In the genomic region with DNA sequence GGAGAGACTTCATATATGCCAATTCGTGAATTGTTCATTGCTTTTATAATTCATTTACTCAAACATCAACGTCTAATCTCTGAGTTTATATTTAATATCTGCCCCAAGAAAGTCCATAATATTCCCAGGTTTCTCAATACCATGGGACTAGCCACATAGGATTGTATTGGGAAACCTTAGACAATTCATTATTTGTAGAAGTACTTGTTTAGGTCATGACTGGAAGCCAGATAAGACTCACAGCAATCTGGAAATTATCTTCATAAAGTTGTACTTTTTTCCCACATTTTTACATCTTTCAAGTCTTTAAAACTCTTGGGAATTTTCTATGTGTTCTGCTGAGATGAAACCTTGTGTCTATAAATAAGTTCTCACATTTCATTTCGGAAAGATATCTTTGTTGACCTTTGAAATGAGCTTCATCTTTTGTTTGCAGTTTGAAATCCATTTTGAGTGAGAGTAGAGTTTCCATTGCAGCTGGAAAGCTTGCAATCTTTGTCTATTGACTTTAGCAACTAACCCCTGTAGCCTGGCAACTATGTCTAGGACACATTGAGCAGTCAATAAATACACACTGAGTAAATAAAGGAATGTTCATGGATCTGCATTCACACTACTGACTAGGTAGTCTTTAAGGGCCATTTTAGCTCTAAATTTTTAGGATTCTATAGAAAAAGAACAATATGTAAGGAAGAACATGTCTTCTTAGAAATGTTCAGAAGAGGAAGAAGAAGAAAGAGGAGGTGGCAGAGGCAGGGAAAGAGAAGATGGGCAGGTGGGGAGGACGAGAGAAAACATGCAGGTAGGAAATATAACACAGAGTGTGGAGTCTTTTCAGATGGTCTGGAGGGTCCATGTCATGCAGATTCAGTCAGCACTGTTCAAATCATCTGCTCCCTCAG, we compare ENCODE assay signal across 1 cellular context.
TF ChIP-seq lines count a peak whose summit lies in the region.

No MANE protein-coding gene starts in this region.

TF ChIP-seq in GM23338, 12 proteins besides CTCF, POLR2A, EP300 and RAD21 (continued from another document):
- TF ChIP-seq, protein P1, sequence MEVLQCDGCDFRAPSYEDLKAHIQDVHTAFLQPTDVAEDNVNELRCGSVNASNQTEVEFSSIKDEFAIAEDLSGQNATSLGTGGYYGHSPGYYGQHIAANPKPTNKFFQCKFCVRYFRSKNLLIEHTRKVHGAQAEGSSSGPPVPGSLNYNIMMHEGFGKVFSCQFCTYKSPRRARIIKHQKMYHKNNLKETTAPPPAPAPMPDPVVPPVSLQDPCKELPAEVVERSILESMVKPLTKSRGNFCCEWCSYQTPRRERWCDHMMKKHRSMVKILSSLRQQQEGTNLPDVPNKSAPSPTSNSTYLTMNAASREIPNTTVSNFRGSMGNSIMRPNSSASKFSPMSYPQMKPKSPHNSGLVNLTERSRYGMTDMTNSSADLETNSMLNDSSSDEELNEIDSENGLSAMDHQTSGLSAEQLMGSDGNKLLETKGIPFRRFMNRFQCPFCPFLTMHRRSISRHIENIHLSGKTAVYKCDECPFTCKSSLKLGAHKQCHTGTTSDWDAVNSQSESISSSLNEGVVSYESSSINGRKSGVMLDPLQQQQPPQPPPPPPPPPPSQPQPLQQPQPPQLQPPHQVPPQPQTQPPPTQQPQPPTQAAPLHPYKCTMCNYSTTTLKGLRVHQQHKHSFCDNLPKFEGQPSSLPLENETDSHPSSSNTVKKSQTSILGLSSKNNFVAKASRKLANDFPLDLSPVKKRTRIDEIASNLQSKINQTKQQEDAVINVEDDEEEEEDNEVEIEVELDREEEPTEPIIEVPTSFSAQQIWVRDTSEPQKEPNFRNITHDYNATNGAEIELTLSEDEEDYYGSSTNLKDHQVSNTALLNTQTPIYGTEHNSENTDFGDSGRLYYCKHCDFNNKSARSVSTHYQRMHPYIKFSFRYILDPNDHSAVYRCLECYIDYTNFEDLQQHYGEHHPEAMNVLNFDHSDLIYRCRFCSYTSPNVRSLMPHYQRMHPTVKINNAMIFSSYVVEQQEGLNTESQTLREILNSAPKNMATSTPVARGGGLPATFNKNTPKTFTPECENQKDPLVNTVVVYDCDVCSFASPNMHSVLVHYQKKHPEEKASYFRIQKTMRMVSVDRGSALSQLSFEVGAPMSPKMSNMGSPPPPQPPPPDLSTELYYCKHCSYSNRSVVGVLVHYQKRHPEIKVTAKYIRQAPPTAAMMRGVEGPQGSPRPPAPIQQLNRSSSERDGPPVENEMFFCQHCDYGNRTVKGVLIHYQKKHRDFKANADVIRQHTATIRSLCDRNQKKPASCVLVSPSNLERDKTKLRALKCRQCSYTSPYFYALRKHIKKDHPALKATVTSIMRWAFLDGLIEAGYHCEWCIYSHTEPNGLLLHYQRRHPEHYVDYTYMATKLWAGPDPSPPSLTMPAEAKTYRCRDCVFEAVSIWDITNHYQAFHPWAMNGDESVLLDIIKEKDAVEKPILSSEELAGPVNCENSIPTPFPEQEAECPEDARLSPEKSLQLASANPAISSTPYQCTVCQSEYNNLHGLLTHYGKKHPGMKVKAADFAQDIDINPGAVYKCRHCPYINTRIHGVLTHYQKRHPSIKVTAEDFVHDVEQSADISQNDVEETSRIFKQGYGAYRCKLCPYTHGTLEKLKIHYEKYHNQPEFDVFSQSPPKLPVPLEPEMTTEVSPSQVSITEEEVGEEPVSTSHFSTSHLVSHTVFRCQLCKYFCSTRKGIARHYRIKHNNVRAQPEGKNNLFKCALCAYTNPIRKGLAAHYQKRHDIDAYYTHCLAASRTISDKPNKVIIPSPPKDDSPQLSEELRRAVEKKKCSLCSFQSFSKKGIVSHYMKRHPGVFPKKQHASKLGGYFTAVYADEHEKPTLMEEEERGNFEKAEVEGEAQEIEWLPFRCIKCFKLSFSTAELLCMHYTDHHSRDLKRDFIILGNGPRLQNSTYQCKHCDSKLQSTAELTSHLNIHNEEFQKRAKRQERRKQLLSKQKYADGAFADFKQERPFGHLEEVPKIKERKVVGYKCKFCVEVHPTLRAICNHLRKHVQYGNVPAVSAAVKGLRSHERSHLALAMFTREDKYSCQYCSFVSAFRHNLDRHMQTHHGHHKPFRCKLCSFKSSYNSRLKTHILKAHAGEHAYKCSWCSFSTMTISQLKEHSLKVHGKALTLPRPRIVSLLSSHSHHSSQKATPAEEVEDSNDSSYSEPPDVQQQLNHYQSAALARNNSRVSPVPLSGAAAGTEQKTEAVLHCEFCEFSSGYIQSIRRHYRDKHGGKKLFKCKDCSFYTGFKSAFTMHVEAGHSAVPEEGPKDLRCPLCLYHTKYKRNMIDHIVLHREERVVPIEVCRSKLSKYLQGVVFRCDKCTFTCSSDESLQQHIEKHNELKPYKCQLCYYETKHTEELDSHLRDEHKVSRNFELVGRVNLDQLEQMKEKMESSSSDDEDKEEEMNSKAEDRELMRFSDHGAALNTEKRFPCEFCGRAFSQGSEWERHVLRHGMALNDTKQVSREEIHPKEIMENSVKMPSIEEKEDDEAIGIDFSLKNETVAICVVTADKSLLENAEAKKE (CRISPR knock-in tag; IDR thresholded peaks at IDR 0.05) = no peak
- no peak for TF ChIP-seq EZH2phosphoT487 (IDR thresholded peaks at IDR 0.05; ENCODE audit: unreplicated experiment)
- no peak for TF ChIP-seq ZNF114 (CRISPR knock-in tag; IDR thresholded peaks at IDR 0.05)
- TF ChIP-seq, protein P2, sequence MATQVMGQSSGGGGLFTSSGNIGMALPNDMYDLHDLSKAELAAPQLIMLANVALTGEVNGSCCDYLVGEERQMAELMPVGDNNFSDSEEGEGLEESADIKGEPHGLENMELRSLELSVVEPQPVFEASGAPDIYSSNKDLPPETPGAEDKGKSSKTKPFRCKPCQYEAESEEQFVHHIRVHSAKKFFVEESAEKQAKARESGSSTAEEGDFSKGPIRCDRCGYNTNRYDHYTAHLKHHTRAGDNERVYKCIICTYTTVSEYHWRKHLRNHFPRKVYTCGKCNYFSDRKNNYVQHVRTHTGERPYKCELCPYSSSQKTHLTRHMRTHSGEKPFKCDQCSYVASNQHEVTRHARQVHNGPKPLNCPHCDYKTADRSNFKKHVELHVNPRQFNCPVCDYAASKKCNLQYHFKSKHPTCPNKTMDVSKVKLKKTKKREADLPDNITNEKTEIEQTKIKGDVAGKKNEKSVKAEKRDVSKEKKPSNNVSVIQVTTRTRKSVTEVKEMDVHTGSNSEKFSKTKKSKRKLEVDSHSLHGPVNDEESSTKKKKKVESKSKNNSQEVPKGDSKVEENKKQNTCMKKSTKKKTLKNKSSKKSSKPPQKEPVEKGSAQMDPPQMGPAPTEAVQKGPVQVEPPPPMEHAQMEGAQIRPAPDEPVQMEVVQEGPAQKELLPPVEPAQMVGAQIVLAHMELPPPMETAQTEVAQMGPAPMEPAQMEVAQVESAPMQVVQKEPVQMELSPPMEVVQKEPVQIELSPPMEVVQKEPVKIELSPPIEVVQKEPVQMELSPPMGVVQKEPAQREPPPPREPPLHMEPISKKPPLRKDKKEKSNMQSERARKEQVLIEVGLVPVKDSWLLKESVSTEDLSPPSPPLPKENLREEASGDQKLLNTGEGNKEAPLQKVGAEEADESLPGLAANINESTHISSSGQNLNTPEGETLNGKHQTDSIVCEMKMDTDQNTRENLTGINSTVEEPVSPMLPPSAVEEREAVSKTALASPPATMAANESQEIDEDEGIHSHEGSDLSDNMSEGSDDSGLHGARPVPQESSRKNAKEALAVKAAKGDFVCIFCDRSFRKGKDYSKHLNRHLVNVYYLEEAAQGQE (IDR thresholded peaks at IDR 0.05; ENCODE audit: unreplicated experiment) = no peak
- no peak for TF ChIP-seq JUNB (IDR thresholded peaks at IDR 0.05; ENCODE audit: unreplicated experiment)
- TF ChIP-seq POLR2AphosphoS5 (IDR thresholded peaks at IDR 0.05; ENCODE audit: low read depth) = no peak
- TF ChIP-seq, protein P3, sequence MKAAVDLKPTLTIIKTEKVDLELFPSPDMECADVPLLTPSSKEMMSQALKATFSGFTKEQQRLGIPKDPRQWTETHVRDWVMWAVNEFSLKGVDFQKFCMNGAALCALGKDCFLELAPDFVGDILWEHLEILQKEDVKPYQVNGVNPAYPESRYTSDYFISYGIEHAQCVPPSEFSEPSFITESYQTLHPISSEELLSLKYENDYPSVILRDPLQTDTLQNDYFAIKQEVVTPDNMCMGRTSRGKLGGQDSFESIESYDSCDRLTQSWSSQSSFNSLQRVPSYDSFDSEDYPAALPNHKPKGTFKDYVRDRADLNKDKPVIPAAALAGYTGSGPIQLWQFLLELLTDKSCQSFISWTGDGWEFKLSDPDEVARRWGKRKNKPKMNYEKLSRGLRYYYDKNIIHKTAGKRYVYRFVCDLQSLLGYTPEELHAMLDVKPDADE (IDR thresholded peaks at IDR 0.05) = no peak
TF ChIP-seq in GM23338: peak in this region for 0.
